In genomic region chr14:70709726-70710382, GRCh38 we compare ENCODE assay signal across 12 cellular contexts.
DNase-seq lines count a peak whose midpoint lies in the region; ATAC-seq and TF ChIP-seq lines count a peak whose summit lies in the region.
"Had no signal": no experiment of that assay in that cellular context is flagged by ENCODE, and none has a peak within 500 bp of the region (broad histone marks: within the 10 kb centered on the region; RNA-seq: fewer than 3 reads in every experiment).

No MANE protein-coding gene starts in this region.

- H3K4me1 Mint-ChIP-seq in naive B cell, result peaks cover 36 to 52% (median 48%) of the 10 kb centered on the region in 3 donors
- peaks cover 9% of the 10 kb centered on the region for H3K4me1 Mint-ChIP-seq in progenitor cell of endocrine pancreas (ENCODE audit: low read depth)
- H3K4me1 Mint-ChIP-seq: central memory CD8-positive, alpha-beta T cell had no signal

- H3K9me3 Mint-ChIP-seq in naive B cell (no peaks in the 10 kb centered on the region), progenitor cell of endocrine pancreas (ENCODE audit: low read depth) (no peaks in the 10 kb centered on the region)
- H3K9me3 Mint-ChIP-seq: activated CD4-positive, alpha-beta memory T cell treated with anti-CD3 and anti-CD28 coated beads, Interleukin-2, amount 10 ng/mL, durations not matched to agents 7 days and 5 days; activated naive CD4-positive, alpha-beta T cell treated with anti-CD3 and anti-CD28 coated beads for 36 hours; central memory CD8-positive, alpha-beta T cell had no signal

- ATAC-seq in naive B cell (ENCODE audit: low read depth in 2 of 2) (no peak), GM21619 (IDR thresholded peaks at IDR 0.05; ENCODE audit: unreplicated experiment) (no peak), GM19463 (IDR thresholded peaks at IDR 0.05; ENCODE audit: unreplicated experiment) (no peak)

- H3K27me3 Mint-ChIP-seq in naive B cell (no peaks in the 10 kb centered on the region), progenitor cell of endocrine pancreas (peaks cover 9% of the 10 kb centered on the region)

- peak overlapping the region in 5 of 6 donors; percentile 10 to 85 (median 80) for H3K27ac Mint-ChIP-seq in naive B cell
- no peak overlapping the region for H3K27ac Mint-ChIP-seq in progenitor cell of endocrine pancreas
- H3K27ac Mint-ChIP-seq: activated CD4-positive, alpha-beta memory T cell treated with anti-CD3 and anti-CD28 coated beads, Interleukin-2, amount 10 ng/mL, durations not matched to agents 7 days and 5 days; activated naive CD4-positive, alpha-beta T cell treated with anti-CD3 and anti-CD28 coated beads for 36 hours had no signal

- DNase-seq in ELF-1 (ENCODE audit: low read depth, low spot score) (peak; percentile 41), NCI-H2029 (lab: John Stamatoyannopoulos, UW) (peak; percentile 66), SHP77 (lab: John Stamatoyannopoulos, UW) (peak; percentile 20 to 39), naive B cell (no peak), mucosa of gallbladder (ENCODE audit: low spot score) (no peak), progenitor cell of endocrine pancreas (ENCODE audit: low spot score, unreplicated experiment) (no peak)
- DNase-seq: activated CD4-positive, alpha-beta memory T cell treated with anti-CD3 and anti-CD28 coated beads, Interleukin-2, amount 10 ng/mL, durations not matched to agents 7 days and 5 days; activated naive CD4-positive, alpha-beta T cell treated with anti-CD3 and anti-CD28 coated beads for 36 hours; Peyer's patch had no signal

- H3K4me3 Mint-ChIP-seq in naive B cell, result peak overlapping the region in 2 of 8 donors; percentile 61 to 65
- no peak overlapping the region for H3K4me3 Mint-ChIP-seq in progenitor cell of endocrine pancreas (ENCODE audit: low read depth)
- H3K4me3 Mint-ChIP-seq: activated CD4-positive, alpha-beta memory T cell treated with anti-CD3 and anti-CD28 coated beads, Interleukin-2, amount 10 ng/mL, durations not matched to agents 7 days and 5 days; activated naive CD4-positive, alpha-beta T cell treated with anti-CD3 and anti-CD28 coated beads for 36 hours; central memory CD8-positive, alpha-beta T cell had no signal

- TF ChIP-seq CTCF in progenitor cell of endocrine pancreas (IDR thresholded peaks at IDR 0.05; ENCODE audit: unreplicated experiment), result no peak

- H3K36me3 Mint-ChIP-seq in naive B cell (peaks cover 8% of the 10 kb centered on the region in 2 donors), progenitor cell of endocrine pancreas (ENCODE audit: insufficient read depth) (no peaks in the 10 kb centered on the region)

Comparison
In these comparisons a context has a peak if more than half of its experiments do, and no peak if none do; other contexts are left out.
1. DNase-seq: peak in ELF-1 (single experiment), NCI-H2029 (single experiment) and SHP77 (2 of 2); none in naive B cell (single experiment), mucosa of gallbladder (single experiment) and progenitor cell of endocrine pancreas (single experiment).